ENCODE assay signal across 11 cellular contexts in genomic region chr1:48439380-48439779, GRCh38.
"Had no signal": no experiment of that assay in that cellular context is flagged by ENCODE, and none has a peak within 500 bp of the region (broad histone marks: within the 10 kb centered on the region; RNA-seq: fewer than 3 reads in every experiment).

No MANE protein-coding gene starts in this region.

- H3K9ac ChIP-seq: GM23248 had no signal

- H2AFZ ChIP-seq: GM23248, GM23338 had no signal

- H3K9me3 ChIP-seq: HAP-1 had no signal

- FAIRE-seq: H1, H54 had no signal

- H3K4me2 ChIP-seq: GM23338 had no signal

- H3K36me3 ChIP-seq: HAP-1 had no signal

- H3K4me3 Mint-ChIP-seq: GM23338, H9, HFFc6 had no signal

- H3K27ac ChIP-seq: GM23248 had no signal

- H3K4me1 ChIP-seq: HAP-1 had no signal

- H3K27ac Mint-ChIP-seq: GM23338, H9, HFFc6 had no signal

- ATAC-seq: GM23338, HCT116 had no signal

- DNase-seq: GM23248, GOT3, H7, H9, HCEC 1CT, HFFc6 had no signal

- H3K4me3 ChIP-seq: GM23248, GM23338, HAP-1 had no signal
